ENCODE assay signal across 15 cellular contexts in the genomic region with DNA sequence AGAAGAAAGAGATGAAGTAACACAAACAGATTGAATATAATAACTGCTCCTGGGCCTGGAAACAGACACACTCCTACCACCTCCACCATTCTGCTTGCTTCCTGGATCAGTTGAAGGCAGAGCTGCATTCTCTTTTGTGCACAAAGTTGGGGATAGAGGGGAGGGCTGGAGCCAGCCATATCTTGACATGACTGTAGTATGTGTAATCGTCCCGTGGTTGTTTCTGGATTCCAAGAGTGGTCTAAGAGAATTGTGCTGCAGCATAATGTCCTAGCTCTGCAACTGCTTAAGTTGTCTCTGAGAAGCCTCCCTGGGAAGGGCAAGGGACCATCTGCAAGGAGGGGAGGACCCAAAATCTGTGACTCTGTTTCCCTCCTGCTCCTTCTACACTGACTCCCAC. TPM values are rescaled to one million over a fixed set of nuclear protein-coding genes. Genes with fewer than 3 reads are reported as not detected.
DNase-seq lines count a peak whose midpoint lies in the region; ATAC-seq and TF ChIP-seq lines count a peak whose summit lies in the region.
"Had no signal": no experiment of that assay in that cellular context is flagged by ENCODE, and none has a peak within 500 bp of the region (broad histone marks: within the 10 kb centered on the region; RNA-seq: fewer than 3 reads in every experiment).

No MANE protein-coding gene starts in this region.

- H3K9me3 Mint-ChIP-seq in CD4-positive, alpha-beta memory T cell: peaks cover 0 to 4% (median 0%) of the 10 kb centered on the region in 8 donors
- no peaks in the 10 kb centered on the region for H3K9me3 Mint-ChIP-seq in naive thymus-derived CD8-positive, alpha-beta T cell
- H3K9me3 Mint-ChIP-seq: activated CD4-positive, alpha-beta memory T cell treated with anti-CD3 and anti-CD28 coated beads for 36 hours; activated T-helper 2 cell treated with anti-CD3 and anti-CD28 coated beads, Interferon-gamma antibody, Interleukin-2, Interleukin-4, amounts not matched to agents 10 μg/mL and 5 μg/mL and 100 μg/mL, durations not matched to agents 14 hours and 24 hours and 36 hours had no signal

- H3K27me3 ChIP-seq in CD4-positive, alpha-beta memory T cell (ENCODE audit: insufficient read depth, low read length): no peaks in the 10 kb centered on the region
- H3K27me3 ChIP-seq in Loucy (ENCODE audit: insufficient read depth, low read length, poor library complexity, severe bottlenecking) (no peaks in the 10 kb centered on the region), dorsolateral prefrontal cortex (no peaks in the 10 kb centered on the region), upper lobe of right lung (no peaks in the 10 kb centered on the region), Karpas-422 (ENCODE audit: low read length) (no peaks in the 10 kb centered on the region)
- H3K27me3 ChIP-seq: BE2C, breast epithelium had no signal

- H3F3A ChIP-seq in Loucy (ENCODE audit: low read depth): 0 out of 2 replicates have a peak, but pooled peaks cover 2% of the 10 kb centered on the region

- H3K4me3 ChIP-seq in CD4-positive, alpha-beta memory T cell (ENCODE audit: low read length in 2 of 2): no peak overlapping the region
- H3K4me3 ChIP-seq in Loucy (ENCODE audit: low read length, poor library complexity, severe bottlenecking) (peak overlapping the region; percentile 60), dorsolateral prefrontal cortex (peak overlapping the region in 35 of 59 donors; percentile 8 to 100 (median 93)), upper lobe of right lung (no peak overlapping the region), Karpas-422 (ENCODE audit: low read length) (no peak overlapping the region)
- H3K4me3 ChIP-seq: breast epithelium had no signal

- H3K36me3 ChIP-seq in CD4-positive, alpha-beta memory T cell (ENCODE audit: insufficient read depth, low read length): peaks cover 5% of the 10 kb centered on the region
- H3K36me3 ChIP-seq in Loucy (ENCODE audit: insufficient read depth, low read length): no peaks in the 10 kb centered on the region
- H3K36me3 ChIP-seq in upper lobe of right lung: peaks cover 5% of the 10 kb centered on the region
- H3K36me3 ChIP-seq in Karpas-422 (ENCODE audit: insufficient read depth, low read length): 0 out of 2 replicates have a peak, but pooled peaks cover 3% of the 10 kb centered on the region
- H3K36me3 ChIP-seq: BE2C, breast epithelium had no signal

- H2AFZ ChIP-seq in Loucy (ENCODE audit: low read length) (no peak overlapping the region), Karpas-422 (ENCODE audit: low read length) (no peak overlapping the region)

- no peak for DNase-seq in CD4-positive, alpha-beta memory T cell
- DNase-seq in dorsolateral prefrontal cortex (no peak), upper lobe of right lung (no peak), Karpas-422 (no peak), GM10248 (ENCODE audit: extremely low spot score) (no peak), NCI-H1694 (lab: John Stamatoyannopoulos, UW) (no peak)
- DNase-seq in naive thymus-derived CD8-positive, alpha-beta T cell: no peak
- DNase-seq: activated CD4-positive, alpha-beta memory T cell treated with anti-CD3 and anti-CD28 coated beads for 36 hours; BE2C; DMS79 treated with DMSO at 0.1 percent for 48 hours; NCI-H1436 treated with DMSO at 0.1 percent for 48 hours; T-helper 9 cell had no signal

- H3K36me3 Mint-ChIP-seq in CD4-positive, alpha-beta memory T cell: peaks cover 18 to 32% of the 10 kb centered on the region in 2 donors
- peaks cover 0 to 35% (median 0%) of the 10 kb centered on the region in 3 donors for H3K36me3 Mint-ChIP-seq in naive thymus-derived CD8-positive, alpha-beta T cell
- H3K36me3 Mint-ChIP-seq: activated CD4-positive, alpha-beta memory T cell treated with anti-CD3 and anti-CD28 coated beads for 36 hours had no signal

- peaks cover 37% of the 10 kb centered on the region for H4K20me1 ChIP-seq in Loucy (ENCODE audit: insufficient read depth, low read length, poor library complexity, severe bottlenecking)
- peaks cover 56% of the 10 kb centered on the region for H4K20me1 ChIP-seq in Karpas-422 (ENCODE audit: insufficient read depth, low read depth, low read length)

- peaks cover 30 to 67% (median 39%) of the 10 kb centered on the region in 4 donors for H3K4me1 Mint-ChIP-seq in CD4-positive, alpha-beta memory T cell
- peaks cover 28 to 70% (median 64%) of the 10 kb centered on the region in 4 donors for H3K4me1 Mint-ChIP-seq in naive thymus-derived CD8-positive, alpha-beta T cell

- H3K4me3 Mint-ChIP-seq in CD4-positive, alpha-beta memory T cell: peak overlapping the region in 6 of 8 donors; percentile 31 to 67 (median 54)
- peak overlapping the region in 7 of 10 donors; percentile 32 to 70 (median 55) for H3K4me3 Mint-ChIP-seq in naive thymus-derived CD8-positive, alpha-beta T cell
- H3K4me3 Mint-ChIP-seq: activated CD4-positive, alpha-beta memory T cell treated with anti-CD3 and anti-CD28 coated beads for 36 hours had no signal

- H3K79me2 ChIP-seq in Loucy (ENCODE audit: insufficient read depth, low read length) (peaks cover 62% of the 10 kb centered on the region), Karpas-422 (ENCODE audit: low read length) (peaks cover 34% of the 10 kb centered on the region)

- POLR2A ChIA-PET in CD4-positive, alpha-beta memory T cell (lab: Charles Lee; ENCODE audit: partially characterized antibody): interaction anchor here (0.5 kb wide), 1 partner anchor 58 kb away, joined by 3 read pairs; no protein-coding TSS in a partner anchor
- POLR2A ChIA-PET in naive thymus-derived CD8-positive, alpha-beta T cell (lab: Charles Lee): no interaction called here
- POLR2A ChIA-PET in GM10248 (lab: Yijun Ruan, JAX): no interaction called here

- H3K9ac ChIP-seq in Loucy (ENCODE audit: low read depth, low read length, poor library complexity, severe bottlenecking) (peak overlapping the region; percentile 49), Karpas-422 (ENCODE audit: low read length) (no peak overlapping the region)

- CTCF ChIA-PET in CD4-positive, alpha-beta memory T cell (lab: Charles Lee; ENCODE audit: partially characterized antibody): interaction anchor here (1.0 to 1.6 kb wide), 2 partner anchors 12 to 22 kb away, joined by 3 read pairs; no protein-coding TSS in a partner anchor
- CTCF ChIA-PET in GM10248 (lab: Yijun Ruan, JAX): interaction anchor here (0.9 to 1.4 kb wide), 2 partner anchors 36 to 79 kb away, joined by 3 read pairs; no protein-coding TSS in a partner anchor

- TF ChIP-seq CTCF in Loucy (conservative IDR thresholded peaks at IDR 0.05; ENCODE audit: low read length) (no peak), dorsolateral prefrontal cortex (IDR thresholded peaks at IDR 0.05 in 54 of 56, conservative IDR thresholded peaks at IDR 0.05 in 2 of 56; ENCODE audit: low read depth in 1 of 56, partially characterized antibody in 56 of 56) (no peak), upper lobe of right lung (IDR thresholded peaks at IDR 0.05) (no peak), GM10248 (IDR thresholded peaks at IDR 0.05; ENCODE audit: control extremely low read depth, extremely low read depth, low read depth, missing control alignments) (no peak)

- H3K27ac ChIP-seq in CD4-positive, alpha-beta memory T cell (ENCODE audit: low read depth, low read length): no peak overlapping the region
- H3K27ac ChIP-seq in dorsolateral prefrontal cortex (peak overlapping the region in 52 of 59 donors; percentile 3 to 97 (median 76)), upper lobe of right lung (no peak overlapping the region), Karpas-422 (ENCODE audit: low read length) (no peak overlapping the region)

- H3K27ac Mint-ChIP-seq in CD4-positive, alpha-beta memory T cell: peak overlapping the region in 2 of 7 donors; percentile 44 to 47
- peak overlapping the region in 1 of 10 donors; percentile 57 for H3K27ac Mint-ChIP-seq in naive thymus-derived CD8-positive, alpha-beta T cell
- H3K27ac Mint-ChIP-seq: activated CD4-positive, alpha-beta memory T cell treated with anti-CD3 and anti-CD28 coated beads for 36 hours; activated T-helper 2 cell treated with anti-CD3 and anti-CD28 coated beads, Interferon-gamma antibody, Interleukin-2, Interleukin-4, amounts not matched to agents 10 μg/mL and 5 μg/mL and 100 μg/mL, durations not matched to agents 14 hours and 24 hours and 36 hours had no signal

- no peaks in the 10 kb centered on the region for H3K9me3 ChIP-seq in CD4-positive, alpha-beta memory T cell (ENCODE audit: control insufficient read depth in 1 of 2, low read length in 2 of 2)
- H3K9me3 ChIP-seq in Loucy (ENCODE audit: insufficient read depth, low read depth, low read length) (no peaks in the 10 kb centered on the region), upper lobe of right lung (no peaks in the 10 kb centered on the region), Karpas-422 (ENCODE audit: low read length) (no peaks in the 10 kb centered on the region)
- H3K9me3 ChIP-seq: BE2C, breast epithelium had no signal

- no peaks in the 10 kb centered on the region for H3K27me3 Mint-ChIP-seq in CD4-positive, alpha-beta memory T cell
- no peaks in the 10 kb centered on the region for H3K27me3 Mint-ChIP-seq in naive thymus-derived CD8-positive, alpha-beta T cell
- H3K27me3 Mint-ChIP-seq: activated CD4-positive, alpha-beta memory T cell treated with anti-CD3 and anti-CD28 coated beads for 36 hours had no signal

- intact Hi-C loops in CD4-positive, alpha-beta memory T cell (cut with micrococcal nuclease): no loop called here
- intact Hi-C loops in dorsolateral prefrontal cortex (cut with DNase I): no loop called here
- intact Hi-C loops in upper lobe of right lung (cut with DNase I): no loop called here

- no peaks in the 10 kb centered on the region for H3K9me2 ChIP-seq in Loucy (replicated peaks; ENCODE audit: low read depth, low read length)
- H3K9me2 ChIP-seq in Karpas-422 (replicated peaks; ENCODE audit: insufficient read depth, low read length): no peaks in the 10 kb centered on the region

- H3K4me1 ChIP-seq in CD4-positive, alpha-beta memory T cell (ENCODE audit: insufficient read depth, low read length): peaks cover 38% of the 10 kb centered on the region
- H3K4me1 ChIP-seq in Loucy (ENCODE audit: insufficient read depth, low read length, poor library complexity, severe bottlenecking): peaks cover 48% of the 10 kb centered on the region
- peaks cover 74% of the 10 kb centered on the region for H3K4me1 ChIP-seq in upper lobe of right lung
- peaks cover 45% of the 10 kb centered on the region for H3K4me1 ChIP-seq in Karpas-422 (ENCODE audit: low read length)

- no peak for ATAC-seq in naive thymus-derived CD8-positive, alpha-beta T cell
- no peak for ATAC-seq in upper lobe of right lung

- H3K4me2 ChIP-seq in Loucy (ENCODE audit: low read depth, low read length, poor library complexity, severe bottlenecking) (peak overlapping the region; percentile 89), Karpas-422 (ENCODE audit: low read depth, low read length, poor library complexity, severe bottlenecking) (no peak overlapping the region)

RNA-seq across cellular contexts. Expression of a gene that starts 3.2 kb away (rescaled TPM):
- total RNA-seq in CD4-positive, alpha-beta memory T cell: 10 to 100 TPM; 66.0 to 67.4 TPM
- 10 to 100 TPM; 22.6 to 28.9 TPM for polyA plus RNA-seq in CD4-positive, alpha-beta memory T cell
- total RNA-seq in dorsolateral prefrontal cortex (100 to 1,000 TPM in 43 of 120 experiments, 10 to 100 TPM in 77; 65.9 to 159 (median 95.3) TPM), upper lobe of right lung (54.2 TPM)
- 10 to 100 TPM; 59.5 to 64.5 TPM for total RNA-seq in naive thymus-derived CD8-positive, alpha-beta T cell
- 10 to 100 TPM; 24.3 to 33.4 (median 30.3) TPM for polyA plus RNA-seq in naive thymus-derived CD8-positive, alpha-beta T cell
- total RNA-seq in Karpas-422 (2014; rRNA removed; shearing (Covaris generic); ENCODE audit: low replicate concordance): 12.5 and 16.1 TPM in 2 replicates

RNA-seq across cellular contexts. Expression of a gene that starts 35.0 kb away (rescaled TPM):
- total RNA-seq in CD4-positive, alpha-beta memory T cell: under 1 TPM; 0.73 to 0.86 TPM
- polyA plus RNA-seq in CD4-positive, alpha-beta memory T cell: under 1 TPM; 0.06 to 0.08 TPM
- total RNA-seq in dorsolateral prefrontal cortex (100 to 1,000 TPM; 164 to 333 (median 223) TPM), upper lobe of right lung (6.4 TPM)
- 1 to 10 TPM; 1.6 to 2.1 TPM for total RNA-seq in naive thymus-derived CD8-positive, alpha-beta T cell
- polyA plus RNA-seq in naive thymus-derived CD8-positive, alpha-beta T cell: not detected
- 0.83 TPM in 1 of 2 replicates, not detected in the other for total RNA-seq in Karpas-422 (2014; rRNA removed; shearing (Covaris generic); ENCODE audit: low replicate concordance)

RNA-seq across cellular contexts. Expression of a gene that starts 45.5 kb away (rescaled TPM):
- total RNA-seq in CD4-positive, alpha-beta memory T cell: 10 to 100 TPM; 20.3 to 21.5 TPM
- 10 to 100 TPM; 18.6 to 19.9 TPM for polyA plus RNA-seq in CD4-positive, alpha-beta memory T cell
- 10 to 100 TPM in 25 of 120 experiments, 1 to 10 TPM in 95; 5.6 to 14.4 (median 8.5) TPM for total RNA-seq in dorsolateral prefrontal cortex
- 10 to 100 TPM; 11.8 to 12.3 TPM for total RNA-seq in naive thymus-derived CD8-positive, alpha-beta T cell
- 10 to 100 TPM in 1 of 3 donors, 1 to 10 TPM in 2; 5.6 to 10.0 (median 8.4) TPM for polyA plus RNA-seq in naive thymus-derived CD8-positive, alpha-beta T cell
- total RNA-seq in upper lobe of right lung: 25.1 TPM
- total RNA-seq in Karpas-422 (2014; rRNA removed; shearing (Covaris generic); ENCODE audit: low replicate concordance): 4.5 and 4.8 TPM in 2 replicates

RNA-seq across cellular contexts. Expression of a gene that starts 56.6 kb away (rescaled TPM):
- 1 to 10 TPM; 4.5 to 4.8 TPM for total RNA-seq in CD4-positive, alpha-beta memory T cell
- not detected for polyA plus RNA-seq in CD4-positive, alpha-beta memory T cell
- total RNA-seq in dorsolateral prefrontal cortex: 1 to 10 TPM in 60 of 120 experiments, under 1 TPM in 23, not detected in 37; 0.59 to 5.0 (median 1.4) TPM
- 1 to 10 TPM; 3.1 to 3.4 TPM for total RNA-seq in naive thymus-derived CD8-positive, alpha-beta T cell
- polyA plus RNA-seq in naive thymus-derived CD8-positive, alpha-beta T cell: not detected
- 0.75 TPM for total RNA-seq in upper lobe of right lung
- total RNA-seq in Karpas-422 (2014; rRNA removed; shearing (Covaris generic); ENCODE audit: low replicate concordance): 2.3 and 3.9 TPM in 2 replicates

Comparison
In these comparisons a context has a peak if more than half of its experiments do, and no peak if none do; other contexts are left out.
1. H3K27ac ChIP-seq: peak in dorsolateral prefrontal cortex (52 of 59); none in CD4-positive, alpha-beta memory T cell (single experiment), upper lobe of right lung (single experiment) and Karpas-422 (single experiment).
2. H3K4me3 ChIP-seq: peak in Loucy (single experiment) and dorsolateral prefrontal cortex (35 of 59); none in CD4-positive, alpha-beta memory T cell (0 of 2), upper lobe of right lung (single experiment) and Karpas-422 (single experiment).
3. RNA of a gene that starts 35.0 kb away (total RNA-seq): 164 to 333 TPM in dorsolateral prefrontal cortex; 6.4 TPM in upper lobe of right lung (single experiment), 1.6 to 2.1 TPM in naive thymus-derived CD8-positive, alpha-beta T cell, 0.73 to 0.86 TPM in CD4-positive, alpha-beta memory T cell and 0.83 TPM in Karpas-422; every median in the first group is over 10 times any median in the second.